Comparison of ENCODE assay signal across 9 cellular contexts in genomic region chr6:124964084-124964763, GRCh38. TPM values are rescaled to one million over a fixed set of nuclear protein-coding genes. Genes with fewer than 3 reads are reported as not detected.
DNase-seq lines count a peak whose midpoint lies in the region; ATAC-seq and TF ChIP-seq lines count a peak whose summit lies in the region.
"Had no signal": no experiment of that assay in that cellular context is flagged by ENCODE, and none has a peak within 500 bp of the region (broad histone marks: within the 10 kb centered on the region; RNA-seq: fewer than 3 reads in every experiment).

No MANE protein-coding gene starts in this region.

- H3K4me1 ChIP-seq in cardiac muscle cell (ENCODE audit: low read depth), result peaks cover 29% of the 10 kb centered on the region
- H3K4me1 ChIP-seq in endocrine pancreas (ENCODE audit: control insufficient read depth, insufficient read depth, low read length), result peaks cover 7% of the 10 kb centered on the region
- peaks cover 9% of the 10 kb centered on the region for H3K4me1 ChIP-seq in mucosa of descending colon (ENCODE audit: low read depth)
- peaks cover 53% of the 10 kb centered on the region for H3K4me1 ChIP-seq in vagina

- H3K27ac ChIP-seq in cardiac muscle cell (peak overlapping the region; percentile 79), vagina (peak overlapping the region; percentile 97)

- H3K36me3 ChIP-seq in cardiac muscle cell (no peaks in the 10 kb centered on the region), endocrine pancreas (ENCODE audit: control insufficient read depth, insufficient read depth, low read length) (no peaks in the 10 kb centered on the region), mucosa of descending colon (ENCODE audit: low read depth) (no peaks in the 10 kb centered on the region), vagina (no peaks in the 10 kb centered on the region)

- H3K27me3 ChIP-seq in cardiac muscle cell, result no peaks in the 10 kb centered on the region
- H3K27me3 ChIP-seq in endocrine pancreas (ENCODE audit: control insufficient read depth, insufficient read depth, low read length), result no peaks in the 10 kb centered on the region
- H3K27me3 ChIP-seq in vagina, result no peaks in the 10 kb centered on the region

- H3K4me3 ChIP-seq in cardiac muscle cell (peak overlapping the region; percentile 60), endocrine pancreas (ENCODE audit: control insufficient read depth, insufficient read depth, low read length) (peak overlapping the region; percentile 74), mucosa of descending colon (no peak overlapping the region), vagina (peak overlapping the region; percentile 82 to 83)

- ATAC-seq in left ventricle myocardium superior, result no peak
- ATAC-seq in mucosa of descending colon, result peak; percentile 62
- ATAC-seq in HG03039 (IDR thresholded peaks at IDR 0.05; ENCODE audit: unreplicated experiment), result no peak
- ATAC-seq: activated CD8-positive, alpha-beta memory T cell treated with anti-CD3 and anti-CD28 coated beads, Interleukin-2, amount 10 ng/mL, durations not matched to agents 7 days and 5 days had no signal

- intact Hi-C loops in left ventricle myocardium superior (cut with micrococcal nuclease), result no loop called here
- intact Hi-C loops in mucosa of descending colon (cut with DNase I, micrococcal nuclease), result loop anchor here in 1 of 2 donors (10.0 kb wide), 1 partner anchor 141 kb away; no protein-coding TSS in a partner anchor
- intact Hi-C loops in vagina (cut with DNase I), result loop anchor here (10.0 kb wide), 1 partner anchor 141 kb away; no protein-coding TSS in a partner anchor

- peak overlapping the region; percentile 61 for H3K9ac ChIP-seq in endocrine pancreas (ENCODE audit: control insufficient read depth, insufficient read depth, low read length)

- peak in 1 of 2 donors; percentile 44 for TF ChIP-seq POLR2A in vagina (IDR thresholded peaks at IDR 0.05)

- DNase-seq in cardiac muscle cell (ENCODE audit: low read depth in 1 of 2, low spot score in 1 of 2) (peak in 1 of 2 donors; percentile 69), left ventricle myocardium superior (no peak), mucosa of descending colon (peak in 1 of 3 donors; percentile 50), vagina (ENCODE audit: extremely low spot score in 2 of 2) (peak in 1 of 2 donors; percentile 90), germinal center (ENCODE audit: low spot score) (no peak), UCSD-AML1 (lab: John Stamatoyannopoulos, UW; ENCODE audit: unreplicated experiment) (no peak)
- DNase-seq: activated CD8-positive, alpha-beta memory T cell treated with anti-CD3 and anti-CD28 coated beads, Interleukin-2, amount 10 ng/mL, durations not matched to agents 7 days and 5 days had no signal

- TF ChIP-seq CTCF in cardiac muscle cell (IDR thresholded peaks at IDR 0.05; ENCODE audit: low read depth, low read length) (no peak), mucosa of descending colon (IDR thresholded peaks at IDR 0.05) (no peak), vagina (IDR thresholded peaks at IDR 0.05) (no peak)

- no peaks in the 10 kb centered on the region for H3K9me3 ChIP-seq in cardiac muscle cell (ENCODE audit: low read depth)
- no peaks in the 10 kb centered on the region for H3K9me3 ChIP-seq in endocrine pancreas (ENCODE audit: control insufficient read depth, low read length)
- H3K9me3 ChIP-seq in mucosa of descending colon, result no peaks in the 10 kb centered on the region
- H3K9me3 ChIP-seq in vagina, result no peaks in the 10 kb centered on the region

RNA-seq across cellular contexts. Expression of gene RNF217, which starts 2.0 kb away (rescaled TPM):
- total RNA-seq in cardiac muscle cell (20.6 and 27.1 TPM in 2 replicates), left ventricle myocardium superior (8.5 TPM), mucosa of descending colon (10 to 100 TPM; 11.6 to 47.3 (median 15.0) TPM), vagina (26.0 TPM)
- 9.4 and 13.2 TPM in 2 replicates for polyA plus RNA-seq in cardiac muscle cell
